ENCODE assay signal across 8 cellular contexts in genomic region chr2:131491469-131491836, GRCh38. TPM values are rescaled to one million over a fixed set of nuclear protein-coding genes. Genes with fewer than 3 reads are reported as not detected.
DNase-seq lines count a peak whose midpoint lies in the region; ATAC-seq and TF ChIP-seq lines count a peak whose summit lies in the region.
"Not testable (repeated sequence)": the region's sequence is repeated elsewhere in the genome, so short reads cannot be mapped to it uniquely, and the experiment has no call there.

No MANE protein-coding gene starts in this region.

- peak overlapping the region; percentile 91 for H3K4me3 Mint-ChIP-seq in activated naive CD8-positive, alpha-beta T cell treated with anti-CD3 and anti-CD28 coated beads, Interleukin-2, amount 10 ng/mL, durations not matched to agents 7 days and 5 days

- H3K27ac ChIP-seq in C4-2B: peak overlapping the region; percentile 87
- H3K27ac ChIP-seq in RWPE1: peak overlapping the region; percentile 86
- H3K27ac ChIP-seq in esophagus squamous epithelium: peak overlapping the region in 3 of 4 donors; percentile 58 to 95 (median 72)
- H3K27ac ChIP-seq in lung (ENCODE audit: low read depth in 1 of 2, low read length in 1 of 2): peak overlapping the region in 1 of 2 donors; percentile 52
- H3K27ac ChIP-seq in skin epidermis: peak overlapping the region in 13 of 21 experiments; percentile 18 to 95 (median 53)

- H3K4me1 Mint-ChIP-seq in activated naive CD8-positive, alpha-beta T cell treated with anti-CD3 and anti-CD28 coated beads, Interleukin-2, amount 10 ng/mL, durations not matched to agents 7 days and 5 days: peaks cover 29% of the 10 kb centered on the region

- DNase-seq in HT1080 (ENCODE audit: low read depth): peak; percentile 17
- not testable (repeated sequence) for DNase-seq in RWPE1 (ENCODE audit: low spot score); activated naive CD8-positive, alpha-beta T cell treated with anti-CD3 and anti-CD28 coated beads, Interleukin-2, amount 10 ng/mL, durations not matched to agents 7 days and 5 days; esophagus squamous epithelium (lab: John Stamatoyannopoulos, UW); lung (ENCODE audit: low spot score)

- H3K4me3 ChIP-seq in esophagus squamous epithelium (peak overlapping the region; percentile 80 to 89 (median 86)), lung (peak overlapping the region; percentile 8), skin epidermis (peak overlapping the region; percentile 65 to 97 (median 75))

- not testable (repeated sequence) for H3K9me3 ChIP-seq in esophagus squamous epithelium; lung (ENCODE audit: control insufficient read depth in 2 of 2, insufficient read depth in 1 of 2, low read length in 1 of 2)

- ATAC-seq in GM21526 (IDR thresholded peaks at IDR 0.05; ENCODE audit: low FRiP score, unreplicated experiment): peak; percentile 15
- ATAC-seq in activated naive CD8-positive, alpha-beta T cell treated with anti-CD3 and anti-CD28 coated beads, Interleukin-2, amount 10 ng/mL, durations not matched to agents 7 days and 5 days (ENCODE audit: low read depth); lung (ENCODE audit: insufficient read depth, low FRiP score): not testable (repeated sequence)

- H3K36me3 Mint-ChIP-seq in activated naive CD8-positive, alpha-beta T cell treated with anti-CD3 and anti-CD28 coated beads, Interleukin-2, amount 10 ng/mL, durations not matched to agents 7 days and 5 days: not testable (repeated sequence)

- CTCF ChIA-PET in RWPE1 (lab: Yijun Ruan, JAX): interaction anchor here (1.3 to 2.4 kb wide), 2 partner anchors 23 to 78 kb away, joined by 6 to 8 read pairs; no protein-coding TSS in a partner anchor

- not testable (repeated sequence) for H3K27me3 Mint-ChIP-seq in activated naive CD8-positive, alpha-beta T cell treated with anti-CD3 and anti-CD28 coated beads, Interleukin-2, amount 10 ng/mL, durations not matched to agents 7 days and 5 days

- H3K27ac Mint-ChIP-seq in activated naive CD8-positive, alpha-beta T cell treated with anti-CD3 and anti-CD28 coated beads, Interleukin-2, amount 10 ng/mL, durations not matched to agents 7 days and 5 days: peak overlapping the region; percentile 92

- not testable (repeated sequence) for H3K27me3 ChIP-seq in esophagus squamous epithelium; lung (ENCODE audit: control insufficient read depth, insufficient read depth)

- intact Hi-C loops in esophagus squamous epithelium (cut with DNase I): loop anchor here (5.0 kb wide), 1 partner anchor 181 kb away; no protein-coding TSS in a partner anchor

- H3K36me3 ChIP-seq in esophagus squamous epithelium: peaks cover 0 to 14% (median 0%) of the 10 kb centered on the region in 3 donors
- H3K36me3 ChIP-seq in lung (ENCODE audit: control insufficient read depth in 2 of 2, insufficient read depth in 2 of 2, low read length in 2 of 2): not testable (repeated sequence)

- WGBS in esophagus squamous epithelium, 2 donors: 25% methylated on average over 7 of the region's 22 CpGs; no CpG with 5 or more reads in 1 of the 2 donors
- WGBS in lung, 2 donors: 18 to 32% methylated on average over 15 to 20 of the region's 22 CpGs

- TF ChIP-seq POLR2A in esophagus squamous epithelium (IDR thresholded peaks at IDR 0.05): not testable (repeated sequence)

- not testable (repeated sequence) for H3K9me3 Mint-ChIP-seq in activated naive CD8-positive, alpha-beta T cell treated with anti-CD3 and anti-CD28 coated beads, Interleukin-2, amount 10 ng/mL, durations not matched to agents 7 days and 5 days

- not testable (repeated sequence) for TF ChIP-seq CTCF in C4-2B (conservative IDR thresholded peaks at IDR 0.05); RWPE1 (conservative IDR thresholded peaks at IDR 0.05; ENCODE audit: low read depth); esophagus squamous epithelium (IDR thresholded peaks at IDR 0.05); lung (IDR thresholded peaks at IDR 0.05; ENCODE audit: control extremely low read depth, extremely low read depth)

- peaks cover 23 to 44% (median 24%) of the 10 kb centered on the region in 3 donors for H3K4me1 ChIP-seq in esophagus squamous epithelium
- not testable (repeated sequence) for H3K4me1 ChIP-seq in lung (ENCODE audit: control insufficient read depth in 2 of 2, insufficient read depth in 2 of 2, low read length in 2 of 2)

- POLR2A ChIA-PET in RWPE1 (lab: Yijun Ruan, JAX; ENCODE audit: low non-redundant PET): not testable (repeated sequence)
- POLR2A ChIA-PET in activated naive CD8-positive, alpha-beta T cell treated with anti-CD3 and anti-CD28 coated beads, Interleukin-2, amount 10 ng/mL, durations not matched to agents 7 days and 5 days (lab: Charles Lee): interaction anchor here (2.1 to 3.2 kb wide), 2 partner anchors 12 to 191 kb away, joined by 6 to 41 read pairs; no protein-coding TSS in a partner anchor

RNA-seq across cellular contexts. Expression of gene MZT2A, which starts 0.7 kb away (rescaled TPM):
- total RNA-seq in HT1080 (2014; rRNA removed; shearing (Covaris generic)): 135 and 175 TPM in 2 replicates
- polyA plus RNA-seq in HT1080 (2015; cell fraction: cytosol; rRNA removed): 86.7 and 108 TPM in 2 replicates
- polyA plus RNA-seq in HT1080 (2015; cell fraction: nucleus; rRNA removed): 27.1 and 28.0 TPM in 2 replicates
- 100 to 1,000 TPM; 233 to 253 TPM for total RNA-seq in activated naive CD8-positive, alpha-beta T cell treated with anti-CD3 and anti-CD28 coated beads, Interleukin-2, amount 10 ng/mL, durations not matched to agents 7 days and 5 days
- total RNA-seq in esophagus squamous epithelium (100 to 1,000 TPM; 101 to 169 (median 118) TPM), lung (10 to 100 TPM; 29.5 to 57.0 TPM)
- polyA plus RNA-seq in lung: 10 to 100 TPM; 76.9 to 77.4 TPM

RNA-seq across cellular contexts. Expression of gene TUBA3D, which starts 15.5 kb away (rescaled TPM):
- 2.9 and 3.0 TPM in 2 replicates for total RNA-seq in HT1080 (2014; rRNA removed; shearing (Covaris generic))
- polyA plus RNA-seq in HT1080 (2015; cell fraction: cytosol; rRNA removed): 2.1 and 4.9 TPM in 2 replicates
- 0.87 and 2.2 TPM in 2 replicates for polyA plus RNA-seq in HT1080 (2015; cell fraction: nucleus; rRNA removed)
- total RNA-seq in activated naive CD8-positive, alpha-beta T cell treated with anti-CD3 and anti-CD28 coated beads, Interleukin-2, amount 10 ng/mL, durations not matched to agents 7 days and 5 days: not detected
- total RNA-seq in esophagus squamous epithelium (not detected), lung (not detected)
- under 1 TPM in 1 of 2 donors, not detected in 1; 0.02 TPM for polyA plus RNA-seq in lung

RNA-seq across cellular contexts. Expression of gene CCDC74A, which starts 36.2 kb away (rescaled TPM):
- total RNA-seq in HT1080 (2014; rRNA removed; shearing (Covaris generic)): 0.27 TPM in 1 of 2 replicates, not detected in the other
- polyA plus RNA-seq in HT1080 (2015; cell fraction: cytosol; rRNA removed): 2.4 and 2.9 TPM in 2 replicates
- polyA plus RNA-seq in HT1080 (2015; cell fraction: nucleus; rRNA removed): 3.6 and 4.8 TPM in 2 replicates
- total RNA-seq in activated naive CD8-positive, alpha-beta T cell treated with anti-CD3 and anti-CD28 coated beads, Interleukin-2, amount 10 ng/mL, durations not matched to agents 7 days and 5 days: 1 to 10 TPM; 4.8 to 4.9 TPM
- 1 to 10 TPM; 2.3 to 3.8 (median 2.7) TPM for total RNA-seq in esophagus squamous epithelium
- total RNA-seq in lung: 10 to 100 TPM; 13.7 to 15.1 TPM
- polyA plus RNA-seq in lung: 1 to 10 TPM; 8.1 to 9.2 TPM

Comparison
In these comparisons a context has a peak if more than half of its experiments do, and no peak if none do; other contexts are left out.
1. H3K4me3 ChIP-seq: peak in every context shown above with its lines; median percentile 86 in esophagus squamous epithelium; 75 in skin epidermis; 8 in lung.